22 cellular contexts compared by ENCODE assay signal in the genomic region with DNA sequence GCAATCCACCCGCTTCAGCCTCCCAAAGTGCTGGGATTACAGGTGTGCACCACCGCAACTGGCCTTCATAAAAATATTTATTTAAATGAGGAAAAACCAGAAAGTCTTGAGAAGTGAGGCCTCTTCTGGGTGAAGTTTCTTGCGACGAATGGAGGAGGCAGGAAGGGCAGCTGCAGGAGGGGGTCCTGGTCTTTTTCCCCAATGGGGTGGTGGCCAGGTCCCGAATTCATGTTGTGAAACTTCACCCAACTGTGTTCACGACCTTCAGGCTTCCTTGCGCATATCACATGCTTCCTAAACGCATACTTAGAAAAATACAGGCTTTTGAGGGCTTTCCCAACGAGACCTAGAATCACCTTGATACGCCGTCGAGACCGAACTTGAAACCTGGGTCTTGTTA.
"Had no signal": no experiment of that assay in that cellular context is flagged by ENCODE, and none has a peak within 500 bp of the region (broad histone marks: within the 10 kb centered on the region; RNA-seq: fewer than 3 reads in every experiment).

No MANE protein-coding gene starts in this region.

- H3K27me3 ChIP-seq: colonic mucosa, esophagus squamous epithelium, gastrocnemius medialis had no signal

- H3K27ac ChIP-seq: colonic mucosa, epithelial cell of prostate, esophagus squamous epithelium, gastrocnemius medialis, heart right ventricle, left lung, lower lobe of right lung had no signal

- ATAC-seq: effector memory CD8-positive, alpha-beta T cell; esophagus mucosa; gastrocnemius medialis; heart right ventricle; left cardiac atrium; left lung; left ventricle myocardium superior; lower lobe of right lung had no signal

- DNase-seq: colonic mucosa; cortex of kidney; effector CD8-positive, alpha-beta T cell; effector memory CD8-positive, alpha-beta T cell; endodermal cell; erythroblast; esophagus squamous epithelium; foreskin fibroblast; foreskin melanocyte; gastrocnemius medialis; glutamatergic neuron; head of caudate nucleus; heart right ventricle; hippocampal formation; left cardiac atrium; left ventricle myocardium superior; lower lobe of right lung; mesenchymal stem cell; midbrain had no signal

- H3K36me3 ChIP-seq: colonic mucosa, esophagus squamous epithelium, gastrocnemius medialis, heart right ventricle, left lung, lower lobe of right lung had no signal

- H3K9me3 ChIP-seq: colonic mucosa, esophagus squamous epithelium, gastrocnemius medialis, lower lobe of right lung had no signal

- H3K4me3 ChIP-seq: colonic mucosa, esophagus squamous epithelium, gastrocnemius medialis, heart right ventricle, left lung, lower lobe of right lung had no signal

- H3K4me1 ChIP-seq: colonic mucosa, esophagus squamous epithelium, gastrocnemius medialis, heart right ventricle, left lung, lower lobe of right lung had no signal
